9 cellular contexts compared by ENCODE assay signal in the genomic region with DNA sequence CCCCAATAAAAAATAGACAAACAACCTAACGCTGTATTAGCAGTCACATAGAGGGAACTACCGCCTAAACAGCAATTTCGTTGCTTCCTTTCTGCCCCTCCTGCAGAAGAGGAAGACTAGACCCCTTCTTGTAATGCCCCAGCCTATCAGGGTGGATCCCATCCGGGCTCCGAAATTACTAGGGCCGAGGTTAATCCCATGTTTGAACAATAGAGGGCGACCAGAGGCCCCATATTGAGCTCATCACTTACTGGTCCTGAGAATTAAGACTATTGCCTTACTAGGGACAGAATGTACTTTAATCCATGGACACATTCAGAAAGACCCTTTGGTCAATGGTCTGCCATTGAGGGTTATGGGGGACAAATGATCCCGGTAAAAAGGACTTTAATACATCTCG. TPM values are rescaled to one million over a fixed set of nuclear protein-coding genes. Genes with fewer than 3 reads are reported as not detected.
A peak's percentile ranks its signal among the peaks of the same experiment; 100 is the strongest.
DNase-seq lines count a peak whose midpoint lies in the region; ATAC-seq and TF ChIP-seq lines count a peak whose summit lies in the region.
"Had no signal": no experiment of that assay in that cellular context is flagged by ENCODE, and none has a peak within 500 bp of the region (broad histone marks: within the 10 kb centered on the region; RNA-seq: fewer than 3 reads in every experiment).

No MANE protein-coding gene starts in this region.

- TF ChIP-seq EP300 in gastroesophageal sphincter (IDR thresholded peaks at IDR 0.05), result no peak

- in situ Hi-C loops in Panc1 (cut with HindIII; ENCODE audit: low pct_unique_long_range_greater_than_20kb, low sequenced_read_pairs), result no loop called here

- H3K36me3 ChIP-seq in Panc1 (ENCODE audit: control insufficient read depth, insufficient read depth, low read length) (no peaks in the 10 kb centered on the region), gastroesophageal sphincter (no peaks in the 10 kb centered on the region)

- peak; percentile 36 for DNase-seq in EL
- DNase-seq in Panc1 (ENCODE audit: low read depth, low spot score), result no peak
- DNase-seq in activated effector memory CD4-positive, alpha-beta T cell treated with anti-CD3 and anti-CD28 coated beads, Interleukin-2, amount 50 U/mL, for 16 hours, result peak; percentile 70
- DNase-seq in progenitor cell of endocrine pancreas (ENCODE audit: low spot score, unreplicated experiment), result no peak
- no peak for DNase-seq in NCI-H226

- TF ChIP-seq POLR2A in gastroesophageal sphincter (IDR thresholded peaks at IDR 0.05), result no peak

- peaks cover 16% of the 10 kb centered on the region for H3K9me3 Mint-ChIP-seq in progenitor cell of endocrine pancreas (ENCODE audit: low read depth)

- WGBS in gastroesophageal sphincter (ENCODE audit: low coverage in 1 of 2), 2 donors, result 14 to 15% methylated on average over 5 to 7 of the region's 9 CpGs

- peak; percentile 79 for TF ChIP-seq CTCF in Panc1 (IDR thresholded peaks at IDR 0.05)
- TF ChIP-seq CTCF in gastroesophageal sphincter (IDR thresholded peaks at IDR 0.05), result peak; percentile 25 to 60 (median 48)
- peak; percentile 55 for TF ChIP-seq CTCF in progenitor cell of endocrine pancreas (IDR thresholded peaks at IDR 0.05; ENCODE audit: unreplicated experiment)

- no peaks in the 10 kb centered on the region for H3K4me1 ChIP-seq in Panc1 (ENCODE audit: control insufficient read depth, insufficient read depth, low read length)
- H3K4me1 ChIP-seq in gastroesophageal sphincter, result no peaks in the 10 kb centered on the region

- H3K9me3 ChIP-seq in Panc1 (ENCODE audit: control insufficient read depth, insufficient read depth, low read depth, low read length) (no peaks in the 10 kb centered on the region), gastroesophageal sphincter (no peaks in the 10 kb centered on the region)

- peaks cover 1% of the 10 kb centered on the region for H3K36me3 Mint-ChIP-seq in progenitor cell of endocrine pancreas (ENCODE audit: insufficient read depth)

- peaks cover 11% of the 10 kb centered on the region for H3K4me1 Mint-ChIP-seq in progenitor cell of endocrine pancreas (ENCODE audit: low read depth)

- H3K27me3 ChIP-seq in Panc1 (ENCODE audit: control insufficient read depth, insufficient read depth, low read length) (no peaks in the 10 kb centered on the region), gastroesophageal sphincter (no peaks in the 10 kb centered on the region)

- H3K27ac ChIP-seq in Panc1 (ENCODE audit: low read length) (no peak overlapping the region), gastroesophageal sphincter (no peak overlapping the region)

- no peaks in the 10 kb centered on the region for H3K27me3 Mint-ChIP-seq in progenitor cell of endocrine pancreas

- H3K27ac Mint-ChIP-seq in progenitor cell of endocrine pancreas, result no peak overlapping the region

- BruUV-seq in Panc1 (replicated peaks; lab: Mats Ljungman, UMichigan), result no TSS peak

- no peak overlapping the region for H3K4me3 Mint-ChIP-seq in progenitor cell of endocrine pancreas (ENCODE audit: low read depth)

- intact Hi-C loops in Panc1 (cut with micrococcal nuclease; ENCODE audit: unreplicated experiment), result loop anchor here (10.0 kb wide), 1 partner anchor 422 kb away; a partner anchor contains a TSS

- ATAC-seq in HG02885 (IDR thresholded peaks at IDR 0.05; ENCODE audit: poor library complexity, unreplicated experiment), result peak; percentile 83
- peak; percentile 95 for ATAC-seq in Panc1
- peak; percentile 65 for ATAC-seq in gastroesophageal sphincter
- no peak for ATAC-seq in GM21447 (IDR thresholded peaks at IDR 0.05; ENCODE audit: unreplicated experiment)

- H3K4me3 ChIP-seq in Panc1 (ENCODE audit: low read depth in 2 of 2, low read length in 2 of 2), result no peak overlapping the region
- H3K4me3 ChIP-seq in gastroesophageal sphincter, result no peak overlapping the region

- CTCF ChIA-PET in Panc1 (lab: Charles Lee), result interaction anchor here (0.8 to 0.9 kb wide), 2 partner anchors 271 to 368 kb away, joined by 4 to 6 read pairs; no protein-coding TSS in a partner anchor

- POLR2A ChIA-PET in Panc1 (lab: Charles Lee), result interaction anchor here (0.7 kb wide), 1 partner anchor 424 kb away, joined by 4 read pairs; no protein-coding TSS in a partner anchor

RNA-seq across cellular contexts. Expression of a gene that starts 11.8 kb away (rescaled TPM):
- 3.0 TPM for total RNA-seq in Panc1 (2021; ENCODE audit: unreplicated experiment)
- 1.8 TPM for polyA plus RNA-seq in Panc1 (2012; ENCODE audit: insufficient read length)
- total RNA-seq in gastroesophageal sphincter, result 1 to 10 TPM; 2.8 to 7.8 (median 3.8) TPM
- 2.7 and 3.0 TPM in 2 replicates for total RNA-seq in progenitor cell of endocrine pancreas

RNA-seq across cellular contexts. Expression of a gene that starts 47.2 kb away (rescaled TPM):
- total RNA-seq in Panc1 (2021; ENCODE audit: unreplicated experiment) (not detected), gastroesophageal sphincter (not detected), progenitor cell of endocrine pancreas (not detected in 2 replicates)
- not detected for polyA plus RNA-seq in Panc1 (2012; ENCODE audit: insufficient read length)
- polyA plus RNA-seq: thymus had no signal

Comparison
In these comparisons a context has a peak if more than half of its experiments do, and no peak if none do; other contexts are left out.
1. DNase-seq: peak in EL (single experiment) and activated effector memory CD4-positive, alpha-beta T cell treated with anti-CD3 and anti-CD28 coated beads, Interleukin-2, amount 50 U/mL, for 16 hours (single experiment); none in Panc1 (single experiment), progenitor cell of endocrine pancreas (single experiment) and NCI-H226 (single experiment).
2. Peak in every context shown above with its lines, with median percentiles within 50 percentile points of each other: CTCF ChIP-seq.